8 cellular contexts compared by ENCODE assay signal in the genomic region with DNA sequence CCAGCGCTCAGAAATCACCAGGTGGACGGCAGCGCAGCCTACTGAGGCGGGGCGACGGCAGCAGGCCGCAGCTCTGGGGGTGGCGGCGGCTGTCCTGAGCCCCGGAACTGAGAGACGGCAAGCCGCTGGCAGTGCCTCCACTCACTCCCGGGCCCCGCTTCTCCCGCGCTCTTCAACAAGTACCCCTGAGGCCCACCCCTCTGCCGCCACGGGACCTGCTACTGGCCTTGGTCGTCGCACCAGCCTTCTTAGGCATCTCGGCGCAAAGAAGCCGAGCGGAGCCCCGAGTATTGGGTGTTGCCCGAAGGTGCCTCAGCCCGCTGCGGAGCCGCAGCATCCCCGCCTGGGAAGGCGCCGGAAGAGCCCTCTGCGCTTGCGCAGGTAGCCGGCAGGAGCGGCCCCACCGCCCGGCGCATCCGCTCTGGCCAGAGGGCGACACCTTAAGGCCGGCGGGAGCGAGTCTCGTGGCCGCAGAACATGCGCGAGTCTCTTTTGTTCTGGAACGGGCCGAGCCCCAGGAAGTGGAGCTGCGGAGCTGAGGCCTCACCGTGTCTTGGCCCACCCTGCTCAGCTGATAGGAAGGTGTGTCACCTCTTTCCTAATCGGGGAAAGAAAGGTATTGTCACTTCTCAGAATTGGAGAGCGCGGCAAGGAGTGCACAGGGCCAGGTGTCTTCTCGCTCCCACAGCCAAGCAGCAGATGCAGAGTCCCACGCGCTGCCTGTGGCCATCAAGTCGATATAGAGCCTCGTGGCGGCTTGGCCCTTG.
DNase-seq lines count a peak whose midpoint lies in the region; ATAC-seq lines count a peak whose summit lies in the region.

A gene (minus strand): TSS at position 369 of the 767 bp plus-strand sequence. CDS start 32 bp downstream, at position 337.

- no peaks in the 10 kb centered on the region for H3K27me3 Mint-ChIP-seq in central memory CD8-positive, alpha-beta T cell

- H3K4me1 Mint-ChIP-seq in central memory CD8-positive, alpha-beta T cell: peaks cover 45% of the 10 kb centered on the region

- peak; percentile 85 for ATAC-seq in GM19025 (IDR thresholded peaks at IDR 0.05; ENCODE audit: low read depth, unreplicated experiment)
- ATAC-seq in HG03280 (IDR thresholded peaks at IDR 0.05; ENCODE audit: unreplicated experiment): peak; percentile 88
- ATAC-seq in activated CD4-positive, CD25-positive, alpha-beta regulatory T cell treated with anti-CD3 and anti-CD28 coated beads, Interleukin-2, amount 50 U/mL, for 24 hours: peak; percentile 80 to 87
- peak; percentile 82 for ATAC-seq in central memory CD8-positive, alpha-beta T cell (replicated peaks; ENCODE audit: extremely low read depth, poor library complexity, severe bottlenecking)

- H3K9me3 Mint-ChIP-seq in central memory CD8-positive, alpha-beta T cell: no peaks in the 10 kb centered on the region

- DNase-seq in AML-193 (lab: John Stamatoyannopoulos, UW) (peak; percentile 60 to 82), NCI-H226 (peak; percentile 96), islet precursor cell (peak; percentile 94)
- DNase-seq in central memory CD8-positive, alpha-beta T cell (ENCODE audit: low spot score in 2 of 2): peak; percentile 64 to 70
- DNase-seq in stimulated activated CD4-positive, alpha-beta T cell treated with anti-CD3 and anti-CD28 coated beads, Interleukin-12 subunit alpha, Interleukin-12 subunit beta, amount 100 ng/mL, for 48 hours (ENCODE audit: low read depth in 2 of 3, low spot score in 1 of 3): peak; percentile 64 to 81 (median 66)

- peak within 1 kb of the TSS; percentile 60 for H3K27ac Mint-ChIP-seq in central memory CD8-positive, alpha-beta T cell (ENCODE audit: low read depth)

- H3K36me3 Mint-ChIP-seq in central memory CD8-positive, alpha-beta T cell (ENCODE audit: insufficient read depth): peaks cover 24% of the 10 kb centered on the region

- peak within 1 kb of the TSS; percentile 88 for H3K4me3 Mint-ChIP-seq in central memory CD8-positive, alpha-beta T cell

Comparison
In these comparisons a context has a peak if more than half of its experiments do, and no peak if none do; other contexts are left out.
1. Peak in every context shown above with its lines: DNase-seq and ATAC-seq.